ENCODE assay signal across 24 cellular contexts in genomic region chr2:235621736-235622135, GRCh38.
"Had no signal": no experiment of that assay in that cellular context is flagged by ENCODE, and none has a peak within 500 bp of the region (broad histone marks: within the 10 kb centered on the region; RNA-seq: fewer than 3 reads in every experiment).

No MANE protein-coding gene starts in this region.

- H3K9me3 Mint-ChIP-seq: activated T-cell treated with anti-CD3 and anti-CD28 coated beads, Interleukin-2, amount 50 U/mL, for 72 hours; natural killer cell treated with Interleukin-12 subunit alpha and Interleukin-12 subunit beta and Interleukin-15 and Interleukin-18, amount 100 ng/mL, for 72 hours had no signal

- H3K4me1 ChIP-seq: right lobe of liver, testis had no signal

- H3K27me3 Mint-ChIP-seq: progenitor cell of endocrine pancreas had no signal

- ATAC-seq: activated naive CD4-positive, alpha-beta T cell treated with anti-CD3 and anti-CD28 coated beads, Interleukin-2, amount 50 U/mL, for 72 hours; activated T-cell treated with anti-CD3 and anti-CD28 coated beads, Interleukin-2, amount 50 U/mL, for 72 hours; left ventricle myocardium superior; mucosa of descending colon; natural killer cell treated with Interleukin-12 subunit alpha and Interleukin-12 subunit beta and Interleukin-15 and Interleukin-18, amount 100 ng/mL, for 72 hours; right lobe of liver; stimulated activated naive B cell treated with anti-CD40 and anti-IgM and Interleukin-4, amounts not matched to agents 10 μg/mL and 1 μg/mL and 100 μg/mL, for 72 hours had no signal

- H3K4me1 Mint-ChIP-seq: stimulated activated naive B cell treated with anti-CD40 and anti-IgM and Interleukin-4, amounts not matched to agents 10 μg/mL and 1 μg/mL and 100 μg/mL, for 72 hours had no signal

- H3K27ac Mint-ChIP-seq: activated naive CD4-positive, alpha-beta T cell treated with anti-CD3 and anti-CD28 coated beads, Interleukin-2, amount 50 U/mL, for 72 hours; activated T-cell treated with anti-CD3 and anti-CD28 coated beads, Interleukin-2, amount 50 U/mL, for 72 hours; natural killer cell treated with Interleukin-12 subunit alpha and Interleukin-12 subunit beta and Interleukin-15 and Interleukin-18, amount 100 ng/mL, for 72 hours; progenitor cell of endocrine pancreas; stimulated activated naive B cell treated with anti-CD40 and anti-IgM and Interleukin-4, amounts not matched to agents 10 μg/mL and 1 μg/mL and 100 μg/mL, for 72 hours had no signal

- DNase-seq: activated CD4-positive, alpha-beta T cell treated with anti-CD3 and anti-CD28 coated beads for 4 hours; activated CD4-positive, alpha-beta T cell treated with anti-CD3 and anti-CD28 coated beads, Interleukin-2, amount 50 U/mL, for 4 hours; activated CD4-positive, CD25-positive, alpha-beta regulatory T cell; activated naive CD4-positive, alpha-beta T cell; activated T-cell treated with anti-CD3 and anti-CD28 coated beads for 4 hours; activated T-cell treated with anti-CD3 and anti-CD28 coated beads, Interleukin-2, amount 50 U/mL, for 72 hours; brain microvascular endothelial cell; dermis blood vessel endothelial cell; effector CD8-positive, alpha-beta T cell; left ventricle myocardium superior; mucosa of descending colon; right lobe of liver; stimulated activated CD4-positive, alpha-beta T cell treated with anti-CD3 and anti-CD28 coated beads, Interleukin-15, amount 100 ng/mL, for 24 hours; stimulated activated CD4-positive, alpha-beta T cell treated with anti-CD3 and anti-CD28 coated beads, Interleukin-2, amount 100 ng/mL, for 24 hours; stimulated activated naive B cell treated with anti-CD40 and anti-IgM and Interleukin-4, amounts not matched to agents 10 μg/mL and 1 μg/mL and 100 μg/mL, for 72 hours; stomach; T-helper 1 cell; testis; transverse colon had no signal

- H3K27me3 ChIP-seq: brain microvascular endothelial cell, right lobe of liver, stomach, testis, transverse colon had no signal

- H3K36me3 ChIP-seq: brain microvascular endothelial cell, right lobe of liver, stomach, transverse colon had no signal

- H3K9me3 ChIP-seq: mucosa of descending colon, right lobe of liver, stomach, testis, transverse colon had no signal

- H3K27ac ChIP-seq: brain microvascular endothelial cell, epithelial cell of prostate, right lobe of liver, stomach, testis, transverse colon had no signal

- H3K36me3 Mint-ChIP-seq: activated naive CD4-positive, alpha-beta T cell treated with anti-CD3 and anti-CD28 coated beads, Interleukin-2, amount 50 U/mL, for 72 hours; natural killer cell treated with Interleukin-12 subunit alpha and Interleukin-12 subunit beta and Interleukin-15 and Interleukin-18, amount 100 ng/mL, for 72 hours; stimulated activated naive B cell treated with anti-CD40 and anti-IgM and Interleukin-4, amounts not matched to agents 10 μg/mL and 1 μg/mL and 100 μg/mL, for 72 hours had no signal

- H3K4me3 Mint-ChIP-seq: activated T-cell treated with anti-CD3 and anti-CD28 coated beads, Interleukin-2, amount 50 U/mL, for 72 hours; natural killer cell treated with Interleukin-12 subunit alpha and Interleukin-12 subunit beta and Interleukin-15 and Interleukin-18, amount 100 ng/mL, for 72 hours; stimulated activated naive B cell treated with anti-CD40 and anti-IgM and Interleukin-4, amounts not matched to agents 10 μg/mL and 1 μg/mL and 100 μg/mL, for 72 hours had no signal

- H3K4me3 ChIP-seq: mucosa of descending colon, right lobe of liver, smooth muscle cell, stomach, testis, transverse colon had no signal
